Comparison of ENCODE assay signal across 11 cellular contexts in the genomic region with DNA sequence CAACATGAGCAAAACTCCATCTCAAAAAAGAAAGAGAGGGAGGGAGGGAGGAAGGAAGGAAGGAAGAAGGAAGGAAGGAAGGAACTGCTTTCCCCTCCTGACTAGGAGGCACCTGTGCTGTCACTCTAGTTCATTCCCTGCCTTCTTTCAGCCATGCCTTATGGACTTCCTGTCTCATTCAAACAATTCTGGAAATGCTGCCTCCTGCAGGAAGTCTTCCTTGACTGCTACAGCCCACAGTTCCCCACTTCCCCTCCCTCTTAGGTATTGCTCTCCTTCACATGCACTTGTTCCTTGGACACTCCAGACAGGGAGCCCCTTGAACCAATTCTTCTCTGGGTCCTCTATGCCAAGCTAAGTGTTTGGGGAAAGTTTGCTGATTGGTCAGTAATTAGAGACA. TPM values are rescaled to one million over a fixed set of nuclear protein-coding genes. Genes with fewer than 3 reads are reported as not detected.
DNase-seq lines count a peak whose midpoint lies in the region; ATAC-seq and TF ChIP-seq lines count a peak whose summit lies in the region.
"Had no signal": no experiment of that assay in that cellular context is flagged by ENCODE, and none has a peak within 500 bp of the region (broad histone marks: within the 10 kb centered on the region; RNA-seq: fewer than 3 reads in every experiment).

No MANE protein-coding gene starts in this region.

- no peaks in the 10 kb centered on the region for H3K27me3 ChIP-seq in testis
- H3K27me3 ChIP-seq in CD8-positive, alpha-beta T cell (ENCODE audit: insufficient read depth, low read length) = no peaks in the 10 kb centered on the region
- H3K27me3 ChIP-seq: esophagus muscularis mucosa had no signal

- H3K9me3 Mint-ChIP-seq in T-helper 2 cell treated with Interferon-gamma antibody and Interleukin-4, amounts not matched to agents 5 μg/mL and 100 μg/mL, for 36 hours = no peaks in the 10 kb centered on the region
- H3K9me3 Mint-ChIP-seq in chondrocyte (ENCODE audit: low read depth) = no peaks in the 10 kb centered on the region
- no peaks in the 10 kb centered on the region for H3K9me3 Mint-ChIP-seq in type B pancreatic cell
- no peaks in the 10 kb centered on the region for H3K9me3 Mint-ChIP-seq in CD8-positive, alpha-beta T cell

- DNase-seq in T-helper 2 cell treated with Interferon-gamma antibody and Interleukin-4, amounts not matched to agents 5 μg/mL and 100 μg/mL, for 36 hours (ENCODE audit: low spot score) = no peak
- DNase-seq in T-helper 2 cell = no peak
- peak; percentile 8 for DNase-seq in LoVo (ENCODE audit: low spot score)
- DNase-seq in chondrocyte (ENCODE audit: low spot score) = no peak
- no peak for DNase-seq in type B pancreatic cell (ENCODE audit: extremely low spot score, unreplicated experiment)
- DNase-seq in testis = no peak
- DNase-seq in CD8-positive, alpha-beta T cell = no peak
- DNase-seq in NCI-H2029 (lab: John Stamatoyannopoulos, UW) = no peak
- DNase-seq: CD4-positive, alpha-beta memory T cell; NCI-H187 had no signal

- no peaks in the 10 kb centered on the region for H3K36me3 Mint-ChIP-seq in T-helper 2 cell treated with Interferon-gamma antibody and Interleukin-4, amounts not matched to agents 5 μg/mL and 100 μg/mL, for 36 hours (ENCODE audit: low read depth)
- no peaks in the 10 kb centered on the region for H3K36me3 Mint-ChIP-seq in chondrocyte (ENCODE audit: low read depth)
- peaks cover 6% of the 10 kb centered on the region for H3K36me3 Mint-ChIP-seq in type B pancreatic cell
- peaks cover 6% of the 10 kb centered on the region for H3K36me3 Mint-ChIP-seq in CD8-positive, alpha-beta T cell

- no peak for TF ChIP-seq POLR2A in testis (IDR thresholded peaks at IDR 0.05)

- H3K27ac Mint-ChIP-seq in T-helper 2 cell treated with Interferon-gamma antibody and Interleukin-4, amounts not matched to agents 5 μg/mL and 100 μg/mL, for 36 hours = no peak overlapping the region
- H3K27ac Mint-ChIP-seq in chondrocyte (ENCODE audit: unreplicated experiment) (no peak overlapping the region), type B pancreatic cell (no peak overlapping the region)
- no peak overlapping the region for H3K27ac Mint-ChIP-seq in CD8-positive, alpha-beta T cell

- no peaks in the 10 kb centered on the region for H3K9me3 ChIP-seq in testis
- no peaks in the 10 kb centered on the region for H3K9me3 ChIP-seq in CD8-positive, alpha-beta T cell (ENCODE audit: low read length)
- H3K9me3 ChIP-seq: esophagus muscularis mucosa had no signal

- CTCF ChIA-PET in CD8-positive, alpha-beta T cell (lab: Charles Lee) = interaction anchor here (5.4 kb wide), 1 partner anchor 29 kb away, joined by 81 read pairs; no protein-coding TSS in a partner anchor

- intact Hi-C loops in testis (cut with DNase I; ENCODE audit: low total_unique reads) = no loop called here
- intact Hi-C loops in CD8-positive, alpha-beta T cell (cut with DNase I, micrococcal nuclease) = loop anchor here (10.0 kb wide), 3 partner anchors 423 to 1743 kb away; a partner anchor contains a TSS

- H3K36me3 ChIP-seq in testis (ENCODE audit: low read depth, missing control alignments) = no peaks in the 10 kb centered on the region
- no peaks in the 10 kb centered on the region for H3K36me3 ChIP-seq in CD8-positive, alpha-beta T cell (ENCODE audit: insufficient read depth, low read length)
- H3K36me3 ChIP-seq: esophagus muscularis mucosa had no signal

- H3K4me1 ChIP-seq in testis = peaks cover 7% of the 10 kb centered on the region
- peaks cover 23% of the 10 kb centered on the region for H3K4me1 ChIP-seq in CD8-positive, alpha-beta T cell (ENCODE audit: insufficient read depth, low read length)

- TF ChIP-seq CTCF in chondrocyte (IDR thresholded peaks at IDR 0.05) (peak; percentile 43), type B pancreatic cell (conservative IDR thresholded peaks at IDR 0.05) (peak; percentile 29), testis (IDR thresholded peaks at IDR 0.05) (no peak)
- TF ChIP-seq CTCF in CD8-positive, alpha-beta T cell (IDR thresholded peaks at IDR 0.05) = no peak

- ATAC-seq in CD8-positive, alpha-beta T cell = no peak

- no peak overlapping the region for H3K27ac ChIP-seq in testis
- no peak overlapping the region for H3K27ac ChIP-seq in CD8-positive, alpha-beta T cell (ENCODE audit: low read depth, low read length)
- H3K27ac ChIP-seq: esophagus muscularis mucosa had no signal

- H3K4me3 ChIP-seq in testis = no peak overlapping the region
- no peak overlapping the region for H3K4me3 ChIP-seq in CD8-positive, alpha-beta T cell (ENCODE audit: low read depth, low read length)
- H3K4me3 ChIP-seq: esophagus muscularis mucosa had no signal

- POLR2A ChIA-PET in CD8-positive, alpha-beta T cell (lab: Charles Lee) = interaction anchor here (5.1 kb wide), 1 partner anchor 28 kb away, joined by 46 read pairs; no protein-coding TSS in a partner anchor

- H3K4me1 Mint-ChIP-seq in T-helper 2 cell treated with Interferon-gamma antibody and Interleukin-4, amounts not matched to agents 5 μg/mL and 100 μg/mL, for 36 hours (ENCODE audit: low read depth) = peaks cover 19% of the 10 kb centered on the region
- H3K4me1 Mint-ChIP-seq in chondrocyte (ENCODE audit: low read depth) = peaks cover 24% of the 10 kb centered on the region
- peaks cover 18% of the 10 kb centered on the region for H3K4me1 Mint-ChIP-seq in type B pancreatic cell (ENCODE audit: unreplicated experiment)
- H3K4me1 Mint-ChIP-seq in CD8-positive, alpha-beta T cell (ENCODE audit: low read depth) = peaks cover 20% of the 10 kb centered on the region

- H3K4me3 Mint-ChIP-seq in T-helper 2 cell treated with Interferon-gamma antibody and Interleukin-4, amounts not matched to agents 5 μg/mL and 100 μg/mL, for 36 hours = peak overlapping the region; percentile 0
- no peak overlapping the region for H3K4me3 Mint-ChIP-seq in chondrocyte (ENCODE audit: unreplicated experiment)
- peak overlapping the region; percentile 75 for H3K4me3 Mint-ChIP-seq in type B pancreatic cell
- no peak overlapping the region for H3K4me3 Mint-ChIP-seq in CD8-positive, alpha-beta T cell

- peaks cover 29% of the 10 kb centered on the region for H3K27me3 Mint-ChIP-seq in T-helper 2 cell treated with Interferon-gamma antibody and Interleukin-4, amounts not matched to agents 5 μg/mL and 100 μg/mL, for 36 hours (ENCODE audit: low read depth)
- H3K27me3 Mint-ChIP-seq in chondrocyte (ENCODE audit: low read depth) = peaks cover 2% of the 10 kb centered on the region
- H3K27me3 Mint-ChIP-seq in type B pancreatic cell = peaks cover 19% of the 10 kb centered on the region
- H3K27me3 Mint-ChIP-seq in CD8-positive, alpha-beta T cell (ENCODE audit: low read depth) = no peaks in the 10 kb centered on the region

RNA-seq across cellular contexts. Expression of a gene that starts 31.6 kb away (rescaled TPM):
- total RNA-seq in chondrocyte = 20.7 to 69.4 TPM (median 24.5 TPM) in 3 replicates
- 18.2 and 25.9 TPM in 2 replicates for total RNA-seq in type B pancreatic cell (ENCODE audit: low replicate concordance)
- total RNA-seq in testis = 1 to 10 TPM; 2.8 to 4.3 TPM
- 2.7 TPM for polyA plus RNA-seq in testis (ENCODE audit: insufficient read depth, low read depth, low replicate concordance)
- total RNA-seq in CD8-positive, alpha-beta T cell = 10 to 100 TPM; 10.8 to 12.3 TPM

Comparison
In these comparisons a context has a peak if more than half of its experiments do, and no peak if none do; other contexts are left out.
1. H3K4me3 Mint-ChIP-seq: peak in T-helper 2 cell treated with Interferon-gamma antibody and Interleukin-4, amounts not matched to agents 5 μg/mL and 100 μg/mL, for 36 hours (single experiment) and type B pancreatic cell (single experiment); none in chondrocyte (single experiment) and CD8-positive, alpha-beta T cell (single experiment).
2. CTCF ChIP-seq: peak in chondrocyte (single experiment) and type B pancreatic cell (single experiment); none in testis (0 of 3) and CD8-positive, alpha-beta T cell (single experiment).